In the genomic region with DNA sequence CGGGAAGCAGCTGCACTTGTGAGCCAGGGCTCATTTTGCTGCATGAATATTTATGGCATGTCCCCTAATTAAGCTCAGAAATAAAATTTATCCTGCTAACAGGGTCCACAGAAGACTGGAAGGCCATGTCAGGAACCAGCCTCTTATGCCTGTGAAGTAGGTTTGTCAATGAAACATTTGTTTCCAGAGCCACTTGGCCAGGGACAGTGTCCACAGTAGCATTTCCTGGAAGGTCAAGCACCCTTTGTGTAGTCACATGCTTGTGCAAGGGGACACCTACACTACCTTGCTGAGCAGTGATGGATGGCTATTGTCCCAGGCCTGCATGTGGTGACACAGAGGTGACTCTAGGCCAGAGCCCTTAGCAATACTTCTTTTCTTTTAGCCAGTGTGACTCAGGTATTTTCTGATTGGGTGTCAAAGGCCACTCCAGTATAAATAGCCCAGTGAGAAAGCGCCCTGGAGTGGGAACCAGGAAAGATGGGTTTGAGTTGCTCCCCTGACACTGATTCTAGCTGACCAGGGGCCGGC, we compare ENCODE assay signal across 13 cellular contexts.
DNase-seq lines count a peak whose midpoint lies in the region; ATAC-seq and TF ChIP-seq lines count a peak whose summit lies in the region.
"Had no signal": no experiment of that assay in that cellular context is flagged by ENCODE, and none has a peak within 500 bp of the region (broad histone marks: within the 10 kb centered on the region; RNA-seq: fewer than 3 reads in every experiment).

No MANE protein-coding gene starts in this region.

- peak overlapping the region; percentile 85 to 99 (median 93) for H3K27ac Mint-ChIP-seq in brain
- H3K27ac Mint-ChIP-seq: nephron had no signal

- H3K9me3 ChIP-seq in mucosa of descending colon, result no peaks in the 10 kb centered on the region

- H3K4me1 Mint-ChIP-seq in brain, result peaks cover 47% of the 10 kb centered on the region

- no peaks in the 10 kb centered on the region for H3K36me3 ChIP-seq in mucosa of descending colon (ENCODE audit: low read depth)

- intact Hi-C loops in cardiac septum (cut with DNase I), result no loop called here
- intact Hi-C loops in left ventricle myocardium superior (cut with micrococcal nuclease), result no loop called here
- intact Hi-C loops in mucosa of descending colon (cut with DNase I, micrococcal nuclease), result no loop called here

- no peak overlapping the region for H3K4me3 Mint-ChIP-seq in brain
- H3K4me3 Mint-ChIP-seq: nephron had no signal

- peak; percentile 46 for DNase-seq in cardiac septum (ENCODE audit: low spot score)
- DNase-seq in left ventricle myocardium superior, result no peak
- peak in 1 of 3 donors; percentile 37 for DNase-seq in mucosa of descending colon
- DNase-seq in NCI-H2171 (lab: John Stamatoyannopoulos, UW), result no peak
- DNase-seq in stimulated activated CD4-positive, alpha-beta T cell treated with anti-CD3 and anti-CD28 coated beads, Interleukin-4, amount 100 ng/mL, for 24 hours, result no peak
- DNase-seq: activated gamma-delta T cell treated with Interleukin-2 at 50 U/mL for 16 hours, NCI-H524, T1000 had no signal

- no peaks in the 10 kb centered on the region for H3K9me3 Mint-ChIP-seq in brain
- H3K9me3 Mint-ChIP-seq: nephron had no signal

- TF ChIP-seq CTCF in brain (conservative IDR thresholded peaks at IDR 0.05), result no peak
- no peak for TF ChIP-seq CTCF in mucosa of descending colon (IDR thresholded peaks at IDR 0.05)

- no peak for ATAC-seq in left ventricle myocardium superior
- ATAC-seq in mucosa of descending colon, result peak; percentile 69
- ATAC-seq in GM19397 (IDR thresholded peaks at IDR 0.05; ENCODE audit: unreplicated experiment), result no peak
- ATAC-seq in HG03469 (IDR thresholded peaks at IDR 0.05; ENCODE audit: unreplicated experiment), result no peak

- H3K4me3 ChIP-seq in mucosa of descending colon, result no peak overlapping the region
- H3K4me3 ChIP-seq: smooth muscle cell had no signal

- no peaks in the 10 kb centered on the region for H3K36me3 Mint-ChIP-seq in brain

- peaks cover 16% of the 10 kb centered on the region for H3K4me1 ChIP-seq in mucosa of descending colon (ENCODE audit: low read depth)

- peaks cover 9% of the 10 kb centered on the region for H3K27me3 Mint-ChIP-seq in brain
